ENCODE assay signal across 15 cellular contexts in the genomic region with DNA sequence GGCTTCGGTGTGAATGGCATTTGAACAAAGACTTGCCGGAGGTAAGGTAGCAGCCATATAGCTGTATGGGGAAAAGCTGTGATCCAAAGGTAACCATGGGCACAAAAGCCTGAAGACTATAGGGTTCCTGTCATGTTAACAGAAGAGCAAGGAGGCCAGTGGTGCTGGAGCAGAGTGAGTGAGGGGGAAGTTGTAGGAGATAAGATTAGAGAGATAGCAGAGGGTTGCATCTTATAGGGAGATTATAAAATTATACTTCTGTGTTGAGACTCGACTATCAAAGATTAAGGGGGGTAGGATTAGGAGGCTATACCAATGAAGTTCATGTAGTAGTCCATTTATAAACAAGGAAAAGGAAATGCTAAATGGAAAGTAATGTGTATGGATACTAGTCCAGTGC. TPM values are rescaled to one million over a fixed set of nuclear protein-coding genes. Genes with fewer than 3 reads are reported as not detected.
DNase-seq lines count a peak whose midpoint lies in the region; ATAC-seq and TF ChIP-seq lines count a peak whose summit lies in the region.
"Had no signal": no experiment of that assay in that cellular context is flagged by ENCODE, and none has a peak within 500 bp of the region (broad histone marks: within the 10 kb centered on the region; RNA-seq: fewer than 3 reads in every experiment).

No MANE protein-coding gene starts in this region.

- no peak for TF ChIP-seq CTCF in chondrocyte (IDR thresholded peaks at IDR 0.05)
- TF ChIP-seq CTCF in RWPE1 (conservative IDR thresholded peaks at IDR 0.05; ENCODE audit: low read depth), result no peak
- TF ChIP-seq CTCF in foreskin fibroblast (IDR thresholded peaks at IDR 0.05; ENCODE audit: low read depth, low read length), result no peak
- no peak for TF ChIP-seq CTCF in WERI-Rb-1 (IDR thresholded peaks at IDR 0.05; ENCODE audit: low read depth, low read length)

- CTCF ChIA-PET in RWPE1 (lab: Yijun Ruan, JAX), result interaction anchor here (0.9 kb wide), 1 partner anchor 68 kb away, joined by 3 read pairs; no protein-coding TSS in a partner anchor

- H3K27ac ChIP-seq in RWPE1, result no peak overlapping the region
- H3K27ac ChIP-seq in WERI-Rb-1, result no peak overlapping the region
- H3K27ac ChIP-seq: ascending aorta, parathyroid adenoma had no signal

- H3K36me3 Mint-ChIP-seq in activated naive CD4-positive, alpha-beta T cell treated with anti-CD3 and anti-CD28 coated beads, Interleukin-2, amount 50 U/mL, for 24 hours, result peaks cover 14% of the 10 kb centered on the region
- peaks cover 11 to 26% of the 10 kb centered on the region in 2 donors for H3K36me3 Mint-ChIP-seq in activated naive CD4-positive, alpha-beta T cell treated with anti-CD3 and anti-CD28 coated beads, Interleukin-2, amount 50 U/mL, for 72 hours
- H3K36me3 Mint-ChIP-seq in chondrocyte (ENCODE audit: low read depth), result no peaks in the 10 kb centered on the region
- H3K36me3 Mint-ChIP-seq in stimulated activated effector memory CD8-positive, alpha-beta T cell treated with anti-CD3 and anti-CD28 coated beads, Interleukin-12 subunit alpha, Interleukin-12 subunit beta, amount 100 ng/mL, for 72 hours, result peaks cover 49% of the 10 kb centered on the region

- peak overlapping the region; percentile 1 for H3K27ac Mint-ChIP-seq in activated naive CD4-positive, alpha-beta T cell treated with anti-CD3 and anti-CD28 coated beads, Interleukin-2, amount 50 U/mL, for 24 hours
- peak overlapping the region in 1 of 2 donors; percentile 69 for H3K27ac Mint-ChIP-seq in activated naive CD4-positive, alpha-beta T cell treated with anti-CD3 and anti-CD28 coated beads, Interleukin-2, amount 50 U/mL, for 72 hours
- peak overlapping the region; percentile 24 for H3K27ac Mint-ChIP-seq in chondrocyte (ENCODE audit: unreplicated experiment)
- H3K27ac Mint-ChIP-seq in stimulated activated effector memory CD8-positive, alpha-beta T cell treated with anti-CD3 and anti-CD28 coated beads, Interleukin-12 subunit alpha, Interleukin-12 subunit beta, amount 100 ng/mL, for 72 hours, result peak overlapping the region; percentile 38
- H3K27ac Mint-ChIP-seq: stimulated activated naive B cell treated with anti-CD40 and anti-IgM and Interleukin-4, amounts not matched to agents 10 μg/mL and 1 μg/mL and 100 μg/mL, for 72 hours had no signal

- no peak overlapping the region for H3K4me3 ChIP-seq in foreskin fibroblast (ENCODE audit: low read depth in 1 of 2, low read length in 2 of 2)
- H3K4me3 ChIP-seq in WERI-Rb-1 (ENCODE audit: low read depth, low read length), result no peak overlapping the region
- H3K4me3 ChIP-seq: ascending aorta had no signal

- peaks cover 28% of the 10 kb centered on the region for H3K36me3 ChIP-seq in WERI-Rb-1

- no peaks in the 10 kb centered on the region for H3K27me3 Mint-ChIP-seq in activated naive CD4-positive, alpha-beta T cell treated with anti-CD3 and anti-CD28 coated beads, Interleukin-2, amount 50 U/mL, for 24 hours
- no peaks in the 10 kb centered on the region for H3K27me3 Mint-ChIP-seq in chondrocyte (ENCODE audit: low read depth)
- H3K27me3 Mint-ChIP-seq: stimulated activated naive B cell treated with anti-CD40 and anti-IgM and Interleukin-4, amounts not matched to agents 10 μg/mL and 1 μg/mL and 100 μg/mL, for 72 hours had no signal

- H3K27me3 ChIP-seq in WERI-Rb-1 (ENCODE audit: insufficient read depth, low read depth, severe bottlenecking), result no peaks in the 10 kb centered on the region
- H3K27me3 ChIP-seq: ascending aorta had no signal

- peak overlapping the region; percentile 77 for H3K4me3 Mint-ChIP-seq in activated naive CD4-positive, alpha-beta T cell treated with anti-CD3 and anti-CD28 coated beads, Interleukin-2, amount 50 U/mL, for 24 hours
- H3K4me3 Mint-ChIP-seq in chondrocyte (ENCODE audit: unreplicated experiment), result no peak overlapping the region
- H3K4me3 Mint-ChIP-seq in stimulated activated effector memory CD8-positive, alpha-beta T cell treated with anti-CD3 and anti-CD28 coated beads, Interleukin-12 subunit alpha, Interleukin-12 subunit beta, amount 100 ng/mL, for 72 hours, result peak overlapping the region; percentile 6

- H3K9me3 ChIP-seq in WERI-Rb-1 (ENCODE audit: severe bottlenecking), result no peaks in the 10 kb centered on the region
- H3K9me3 ChIP-seq: ascending aorta had no signal

- H3K9me3 Mint-ChIP-seq in activated naive CD4-positive, alpha-beta T cell treated with anti-CD3 and anti-CD28 coated beads, Interleukin-2, amount 50 U/mL, for 24 hours, result no peaks in the 10 kb centered on the region
- H3K9me3 Mint-ChIP-seq in activated naive CD4-positive, alpha-beta T cell treated with anti-CD3 and anti-CD28 coated beads, Interleukin-2, amount 50 U/mL, for 72 hours, result no peaks in the 10 kb centered on the region
- no peaks in the 10 kb centered on the region for H3K9me3 Mint-ChIP-seq in chondrocyte (ENCODE audit: low read depth)
- no peaks in the 10 kb centered on the region for H3K9me3 Mint-ChIP-seq in stimulated activated effector memory CD8-positive, alpha-beta T cell treated with anti-CD3 and anti-CD28 coated beads, Interleukin-12 subunit alpha, Interleukin-12 subunit beta, amount 100 ng/mL, for 72 hours
- H3K9me3 Mint-ChIP-seq: stimulated activated naive B cell treated with anti-CD40 and anti-IgM and Interleukin-4, amounts not matched to agents 10 μg/mL and 1 μg/mL and 100 μg/mL, for 72 hours had no signal

- ATAC-seq in activated naive CD4-positive, alpha-beta T cell treated with anti-CD3 and anti-CD28 coated beads, Interleukin-2, amount 50 U/mL, for 72 hours, result no peak
- no peak for ATAC-seq in stimulated activated effector memory CD8-positive, alpha-beta T cell treated with anti-CD3 and anti-CD28 coated beads, Interleukin-12 subunit alpha, Interleukin-12 subunit beta, amount 100 ng/mL, for 72 hours
- ATAC-seq: stimulated activated naive B cell treated with anti-CD40 and anti-IgM and Interleukin-4, amounts not matched to agents 10 μg/mL and 1 μg/mL and 100 μg/mL, for 72 hours had no signal

- no peak for DNase-seq in activated naive CD4-positive, alpha-beta T cell treated with anti-CD3 and anti-CD28 coated beads, Interleukin-2, amount 50 U/mL, for 72 hours (ENCODE audit: low spot score in 2 of 2)
- DNase-seq in NCI-H82 (lab: John Stamatoyannopoulos, UW), result peak; percentile 42
- no peak for DNase-seq in chondrocyte (ENCODE audit: low spot score)
- DNase-seq in stimulated activated effector memory CD8-positive, alpha-beta T cell treated with anti-CD3 and anti-CD28 coated beads, Interleukin-12 subunit alpha, Interleukin-12 subunit beta, amount 100 ng/mL, for 72 hours (ENCODE audit: low spot score in 2 of 2), result no peak
- no peak for DNase-seq in RWPE1 (ENCODE audit: low spot score)
- no peak for DNase-seq in foreskin fibroblast
- no peak for DNase-seq in WERI-Rb-1
- DNase-seq: C1 segment of cervical spinal cord; NCI-H1417; NCI-H524 treated with DMSO at 0.1 percent for 48 hours; stimulated activated naive B cell treated with anti-CD40 and anti-IgM and Interleukin-4, amounts not matched to agents 10 μg/mL and 1 μg/mL and 100 μg/mL, for 72 hours; SW 1271 had no signal

- H3K4me1 Mint-ChIP-seq in activated naive CD4-positive, alpha-beta T cell treated with anti-CD3 and anti-CD28 coated beads, Interleukin-2, amount 50 U/mL, for 24 hours, result peaks cover 63% of the 10 kb centered on the region
- H3K4me1 Mint-ChIP-seq in chondrocyte (ENCODE audit: low read depth), result peaks cover 50% of the 10 kb centered on the region
- H3K4me1 Mint-ChIP-seq in stimulated activated effector memory CD8-positive, alpha-beta T cell treated with anti-CD3 and anti-CD28 coated beads, Interleukin-12 subunit alpha, Interleukin-12 subunit beta, amount 100 ng/mL, for 72 hours, result peaks cover 40% of the 10 kb centered on the region

- POLR2A ChIA-PET in RWPE1 (lab: Yijun Ruan, JAX; ENCODE audit: low non-redundant PET), result no interaction called here

RNA-seq across cellular contexts. Expression of a gene that starts 3.3 kb away (rescaled TPM):
- 10 to 100 TPM; 36.9 to 41.2 TPM for total RNA-seq in activated naive CD4-positive, alpha-beta T cell treated with anti-CD3 and anti-CD28 coated beads, Interleukin-2, amount 50 U/mL, for 72 hours
- 32.3 to 41.6 TPM (median 32.7 TPM) in 3 replicates for total RNA-seq in chondrocyte

RNA-seq across cellular contexts. Expression of a gene that starts 3.7 kb away (rescaled TPM):
- total RNA-seq in activated naive CD4-positive, alpha-beta T cell treated with anti-CD3 and anti-CD28 coated beads, Interleukin-2, amount 50 U/mL, for 72 hours, result 10 to 100 TPM; 14.2 to 18.1 TPM
- 18.8 to 21.9 TPM (median 19.6 TPM) in 3 replicates for total RNA-seq in chondrocyte
